ENCODE assay signal across 12 cellular contexts in genomic region chr13:95207769-95208366, GRCh38.
DNase-seq lines count a peak whose midpoint lies in the region; ATAC-seq and TF ChIP-seq lines count a peak whose summit lies in the region.
"Had no signal": no experiment of that assay in that cellular context is flagged by ENCODE, and none has a peak within 500 bp of the region (broad histone marks: within the 10 kb centered on the region; RNA-seq: fewer than 3 reads in every experiment).

No MANE protein-coding gene starts in this region.

- H3K27me3 ChIP-seq in DOHH2 (ENCODE audit: control insufficient read depth, low read length) = no peaks in the 10 kb centered on the region
- H3K27me3 ChIP-seq in OCI-LY1 (ENCODE audit: insufficient read depth, low read length) = no peaks in the 10 kb centered on the region
- H3K27me3 ChIP-seq in vagina = no peaks in the 10 kb centered on the region

- DNase-seq in left ventricle myocardium superior (no peak), vagina (ENCODE audit: extremely low spot score in 2 of 2) (no peak), SKM-1 treated with dmso at 0.1 percent for 144 hours (lab: John Stamatoyannopoulos, UW; ENCODE audit: unreplicated experiment) (no peak), UCSD-AML1 (lab: John Stamatoyannopoulos, UW; ENCODE audit: unreplicated experiment) (no peak)
- DNase-seq: ACHN, kidney, NCI-H2029 treated with DMSO at 0.1 percent for 48 hours, SHP77 had no signal

- H3K4me2 ChIP-seq in DOHH2 (ENCODE audit: low read length) = peak overlapping the region; percentile 88
- peak overlapping the region; percentile 63 for H3K4me2 ChIP-seq in OCI-LY1 (ENCODE audit: low read length)

- intact Hi-C loops in left ventricle myocardium superior (cut with micrococcal nuclease) (no loop called here), vagina (cut with DNase I) (no loop called here)

- H2AFZ ChIP-seq in OCI-LY1 (ENCODE audit: low read length) = no peak overlapping the region

- H3K27ac ChIP-seq in DOHH2 (ENCODE audit: low read depth, low read length) (peak overlapping the region; percentile 73), OCI-LY1 (ENCODE audit: low read depth, low read length, poor library complexity, severe bottlenecking) (peak overlapping the region; percentile 71), vagina (no peak overlapping the region)

- TF ChIP-seq POLR2A in vagina (IDR thresholded peaks at IDR 0.05) = no peak

- H3K4me1 ChIP-seq in DOHH2 (ENCODE audit: control insufficient read depth, low read length) = peaks cover 48% of the 10 kb centered on the region
- H3K4me1 ChIP-seq in OCI-LY1 (ENCODE audit: insufficient read depth, low read length, severe bottlenecking) = peaks cover 35% of the 10 kb centered on the region
- no peaks in the 10 kb centered on the region for H3K4me1 ChIP-seq in vagina

- no peaks in the 10 kb centered on the region for H3F3A ChIP-seq in DOHH2 (ENCODE audit: control insufficient read depth, insufficient read depth)
- H3F3A ChIP-seq in OCI-LY1 (ENCODE audit: insufficient read depth, low read length) = no peaks in the 10 kb centered on the region

- H3K79me2 ChIP-seq in DOHH2 (ENCODE audit: control insufficient read depth, low read length) = no peaks in the 10 kb centered on the region
- H3K79me2 ChIP-seq in OCI-LY1 (ENCODE audit: insufficient read depth, low read length) = no peaks in the 10 kb centered on the region

- peak overlapping the region; percentile 14; the same call in 1 of the 2 replicates for H3K9ac ChIP-seq in OCI-LY1 (ENCODE audit: low read length)

- ATAC-seq in GM19395 (IDR thresholded peaks at IDR 0.05; ENCODE audit: unreplicated experiment) (peak; percentile 93), HG02884 (IDR thresholded peaks at IDR 0.05; ENCODE audit: unreplicated experiment) (peak; percentile 89), left ventricle myocardium superior (no peak)

- H3K36me3 ChIP-seq in DOHH2 (ENCODE audit: control insufficient read depth, low read length) (peaks cover 21% of the 10 kb centered on the region), OCI-LY1 (ENCODE audit: insufficient read depth, low read length) (peaks cover 46% of the 10 kb centered on the region), vagina (peaks cover 0 to 6% of the 10 kb centered on the region in 2 donors)

- H3K9me2 ChIP-seq in DOHH2 (replicated peaks; ENCODE audit: control insufficient read depth, low read length) (no peaks in the 10 kb centered on the region), OCI-LY1 (ENCODE audit: low read depth, low read length) (no peaks in the 10 kb centered on the region)

- H3K4me3 ChIP-seq in DOHH2 (ENCODE audit: low read length) = peak overlapping the region; percentile 69
- H3K4me3 ChIP-seq in OCI-LY1 (ENCODE audit: low read depth, low read length, poor library complexity, severe bottlenecking) = peak overlapping the region; percentile 34
- H3K4me3 ChIP-seq in vagina = no peak overlapping the region

- H3K9me3 ChIP-seq in DOHH2 (ENCODE audit: control insufficient read depth, insufficient read depth, low read length) (no peaks in the 10 kb centered on the region), OCI-LY1 (ENCODE audit: low read length) (no peaks in the 10 kb centered on the region), vagina (no peaks in the 10 kb centered on the region)

- no peak for TF ChIP-seq CTCF in DOHH2 (IDR thresholded peaks at IDR 0.05; ENCODE audit: low read depth, low read length, poor library complexity, severe bottlenecking)
- TF ChIP-seq CTCF in OCI-LY1 (IDR thresholded peaks at IDR 0.05; ENCODE audit: low read length) = no peak
- TF ChIP-seq CTCF in vagina (IDR thresholded peaks at IDR 0.05) = no peak

- H4K20me1 ChIP-seq in DOHH2 (ENCODE audit: control insufficient read depth, insufficient read depth, low read depth, low read length) (no peaks in the 10 kb centered on the region), OCI-LY1 (ENCODE audit: insufficient read depth, low read length) (no peaks in the 10 kb centered on the region)

Comparison
In these comparisons a context has a peak if more than half of its experiments do, and no peak if none do; other contexts are left out.
1. H3K4me3 ChIP-seq: peak in DOHH2 (single experiment) and OCI-LY1 (single experiment); none in vagina (0 of 2).